ENCODE assay signal across 8 cellular contexts in the genomic region with DNA sequence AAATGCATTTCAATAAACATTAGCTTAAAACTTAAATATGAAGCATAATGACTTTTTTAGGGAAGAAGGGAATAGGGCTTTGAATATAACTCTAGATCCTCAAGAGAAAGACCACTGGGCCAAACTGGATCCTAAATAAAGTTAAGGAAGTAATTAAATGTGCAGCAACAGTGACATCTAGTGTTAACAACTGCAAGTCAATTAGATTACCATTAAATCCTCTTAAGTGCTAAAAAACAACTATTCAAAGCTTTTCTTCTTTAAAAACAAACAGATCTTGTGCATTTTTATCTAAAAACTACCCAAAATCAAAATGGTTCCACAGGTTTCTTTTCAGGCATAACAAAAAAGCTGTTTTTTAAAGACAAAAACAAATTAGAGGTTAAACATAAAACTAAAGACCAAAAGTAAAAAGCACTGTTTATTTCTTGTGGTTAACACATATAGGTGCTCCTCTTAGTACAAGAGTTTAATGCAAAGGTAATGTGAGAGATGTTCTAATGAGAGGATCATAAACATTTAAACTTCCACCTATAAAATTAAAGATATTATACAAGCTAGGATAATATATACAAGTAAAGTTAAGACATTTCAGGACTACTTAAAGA.
DNase-seq lines count a peak whose midpoint lies in the region; ATAC-seq and TF ChIP-seq lines count a peak whose summit lies in the region.

No MANE protein-coding gene starts in this region.

- peak; percentile 51; the same call in 2 of the 3 replicates for TF ChIP-seq CTCF in GM12872 (IDR thresholded peaks at IDR 0.05; ENCODE audit: insufficient read depth, low read depth, low read length)
- peak; percentile 57 for TF ChIP-seq CTCF in fibroblast of villous mesenchyme (IDR thresholded peaks at IDR 0.05; ENCODE audit: insufficient read depth, low read depth, low read length)
- peak; percentile 61 for TF ChIP-seq CTCF in osteoblast (IDR thresholded peaks at IDR 0.05; ENCODE audit: extremely low read depth, low read depth, low read length)

- no peak overlapping the region for H3K27ac ChIP-seq in osteoblast (ENCODE audit: low read depth, low read length)

- no peaks in the 10 kb centered on the region for H3K9me3 ChIP-seq in osteoblast (ENCODE audit: low read depth, low read length)

- peaks cover 5% of the 10 kb centered on the region for H3K36me3 ChIP-seq in osteoblast (ENCODE audit: insufficient read depth, low read length)

- no peak overlapping the region for H2AFZ ChIP-seq in osteoblast (ENCODE audit: low read length)

- H3K79me2 ChIP-seq in osteoblast (ENCODE audit: insufficient read depth, low read length), result no peaks in the 10 kb centered on the region

- no peak overlapping the region for H3K4me2 ChIP-seq in osteoblast (ENCODE audit: insufficient read depth, low read length)

- no peak for ATAC-seq in GM18909 (IDR thresholded peaks at IDR 0.05; ENCODE audit: poor library complexity, unreplicated experiment)
- ATAC-seq in GM21360 (IDR thresholded peaks at IDR 0.05; ENCODE audit: unreplicated experiment), result no peak
- no peak for ATAC-seq in HG02884 (IDR thresholded peaks at IDR 0.05; ENCODE audit: unreplicated experiment)

- H3K4me1 ChIP-seq in osteoblast (ENCODE audit: insufficient read depth, low read length), result peaks cover 8% of the 10 kb centered on the region

- H4K20me1 ChIP-seq in osteoblast (ENCODE audit: insufficient read depth, low read length), result no peaks in the 10 kb centered on the region

- H3K4me3 ChIP-seq in fibroblast of villous mesenchyme (ENCODE audit: low read depth, low read length) (no peak overlapping the region), osteoblast (ENCODE audit: insufficient read depth, low read length) (no peak overlapping the region)

- DNase-seq in NCI-H187 (lab: John Stamatoyannopoulos, UW) (peak; percentile 10 to 49), SKM-1 treated with dmso at 0.1 percent for 144 hours (lab: John Stamatoyannopoulos, UW; ENCODE audit: unreplicated experiment) (peak; percentile 69), fibroblast of villous mesenchyme (ENCODE audit: low read depth) (peak; percentile 92), osteoblast (ENCODE audit: insufficient read length, low spot score, missing footprints) (no peak)

- no peaks in the 10 kb centered on the region for H3K27me3 ChIP-seq in osteoblast (ENCODE audit: insufficient read depth, low read length)
